Comparison of ENCODE assay signal across 8 cellular contexts in the genomic region with DNA sequence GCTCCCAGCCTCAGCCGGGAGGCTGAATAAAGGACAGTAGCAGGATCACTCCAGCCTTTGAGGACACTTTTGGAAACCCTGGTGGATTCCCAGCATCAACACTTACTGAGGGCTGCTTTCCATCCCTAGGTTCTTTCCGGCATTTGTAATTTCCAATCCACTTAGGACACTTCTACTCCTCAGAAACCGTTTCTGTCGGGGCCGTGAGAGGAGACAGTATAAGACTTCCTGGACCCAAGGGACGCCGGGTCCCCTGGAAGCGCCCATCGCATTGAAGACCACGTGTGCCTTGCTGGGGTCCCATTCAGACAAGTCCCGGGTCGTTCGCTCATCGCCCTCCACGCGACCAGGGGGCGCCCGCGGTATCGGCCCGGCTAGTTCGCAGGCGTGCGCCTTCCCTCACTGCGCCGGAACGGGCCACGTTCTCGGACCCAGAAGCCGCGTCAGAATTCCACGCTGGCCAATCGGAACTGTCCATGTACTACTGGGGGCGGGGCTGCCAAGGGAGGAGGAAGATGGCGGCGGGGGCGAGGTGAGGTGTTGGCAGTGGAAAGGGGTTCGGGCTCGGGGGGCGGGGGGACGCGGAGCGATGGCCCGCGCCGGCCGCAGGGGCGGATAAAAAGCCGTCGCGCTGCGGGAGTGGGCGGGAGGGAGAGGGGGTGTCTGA.
DNase-seq lines count a peak whose midpoint lies in the region; ATAC-seq and FAIRE-seq lines count a peak whose summit lies in the region.

TSS of gene NUS1 (plus strand) at position 479 of the 667 bp plus-strand sequence. CDS start 202 bp downstream, outside the sequence.

- peak within 1 kb of the TSS; percentile 63 for H3K27ac ChIP-seq in effector memory CD4-positive, alpha-beta T cell (ENCODE audit: insufficient read depth, low read length, poor library complexity, severe bottlenecking)

- peaks cover 14% of the 10 kb centered on the region for H3K4me1 ChIP-seq in effector memory CD4-positive, alpha-beta T cell (ENCODE audit: control insufficient read depth, insufficient read depth, low read length, poor library complexity, severe bottlenecking)

- no peaks in the 10 kb centered on the region for H3K27me3 ChIP-seq in effector memory CD4-positive, alpha-beta T cell (replicated peaks; ENCODE audit: control insufficient read depth, insufficient read depth, low read length, poor library complexity, severe bottlenecking)

- H3K9me3 ChIP-seq in effector memory CD4-positive, alpha-beta T cell (ENCODE audit: control insufficient read depth, low read length) = no peaks in the 10 kb centered on the region

- peak; percentile 86 for DNase-seq in COR-L47 (lab: John Stamatoyannopoulos, UW)
- peak; percentile 98 for DNase-seq in HTR-8/SVneo (ENCODE audit: insufficient read length, low spot score)
- peak; percentile 91 to 94 for DNase-seq in NOMO-1 (lab: John Stamatoyannopoulos, UW; ENCODE audit: unreplicated experiment in 2 of 2)
- DNase-seq in activated CD8-positive, alpha-beta memory T cell treated with anti-CD3 and anti-CD28 coated beads for 24 hours = peak; percentile 99
- peak; percentile 95 to 97 (median 96) for DNase-seq in effector memory CD4-positive, alpha-beta T cell
- DNase-seq in medulla oblongata (ENCODE audit: extremely low spot score) = peak; percentile 98
- peak; percentile 94 to 97 (median 95) for DNase-seq in stimulated activated CD4-positive, alpha-beta T cell treated with anti-CD3 and anti-CD28 coated beads, TNF-alpha, amount 100 ng/mL, for 48 hours (ENCODE audit: low read depth in 3 of 3)

- H3K4me3 ChIP-seq in effector memory CD4-positive, alpha-beta T cell (ENCODE audit: insufficient read depth, low read depth, low read length, poor library complexity, severe bottlenecking) = peak within 1 kb of the TSS; percentile 84

- peak; percentile 91 for FAIRE-seq in HTR-8/SVneo (lab: Jason Lieb, UNC)

- peak; percentile 97 for ATAC-seq in GM21381 (IDR thresholded peaks at IDR 0.05; ENCODE audit: unreplicated experiment)

- H3K36me3 ChIP-seq in effector memory CD4-positive, alpha-beta T cell (ENCODE audit: control insufficient read depth, insufficient read depth, low read length) = no peaks in the 10 kb centered on the region

Comparison
In these comparisons a context has a peak if more than half of its experiments do, and no peak if none do; other contexts are left out.
1. Peak in every context shown above with its lines: DNase-seq, ATAC-seq, H3K4me3 ChIP-seq and H3K27ac ChIP-seq.